8 cellular contexts compared by ENCODE assay signal in genomic region chr4:1009647-1010521, GRCh38. TPM values are rescaled to one million over a fixed set of nuclear protein-coding genes. Genes with fewer than 3 reads are reported as not detected.
DNase-seq lines count a peak whose midpoint lies in the region; ATAC-seq and TF ChIP-seq lines count a peak whose summit lies in the region.

No MANE protein-coding gene starts in this region.

- peak overlapping the region; percentile 52; the same call in 1 of the 2 replicates for H3K4me3 ChIP-seq in GM08714 (ENCODE audit: low read length)
- peak overlapping the region; percentile 50 to 59 for H3K4me3 ChIP-seq in Panc1 (ENCODE audit: low read depth in 2 of 2, low read length in 2 of 2)
- peak overlapping the region; percentile 35 for H3K4me3 ChIP-seq in neuron (ENCODE audit: low read length)
- peak overlapping the region; percentile 60 to 80 for H3K4me3 ChIP-seq in stomach smooth muscle (ENCODE audit: low read length in 2 of 2)

- H3K27ac ChIP-seq in Panc1 (ENCODE audit: low read length): no peak overlapping the region
- H3K27ac ChIP-seq in foreskin keratinocyte: peak overlapping the region; percentile 24
- H3K27ac ChIP-seq in stomach smooth muscle (ENCODE audit: low read length): peak overlapping the region; percentile 46

- H3K27me3 ChIP-seq in Panc1 (ENCODE audit: control insufficient read depth, insufficient read depth, low read length): no peaks in the 10 kb centered on the region
- peaks cover 37% of the 10 kb centered on the region for H3K27me3 ChIP-seq in foreskin keratinocyte
- H3K27me3 ChIP-seq in neuron (ENCODE audit: insufficient read depth, low read length): peaks cover 46% of the 10 kb centered on the region
- H3K27me3 ChIP-seq in stomach smooth muscle (ENCODE audit: control insufficient read depth in 1 of 2, insufficient read depth in 2 of 2, low read length in 2 of 2): peaks cover 17 to 23% of the 10 kb centered on the region in 2 donors

- BruUV-seq in Panc1 (replicated peaks; lab: Mats Ljungman, UMichigan): no TSS peak

- TF ChIP-seq CTCF in Panc1 (IDR thresholded peaks at IDR 0.05) (no peak; the same call in 1 of the 2 replicates), foreskin keratinocyte (conservative IDR thresholded peaks at IDR 0.05) (peak; percentile 7)

- intact Hi-C loops in Panc1 (cut with micrococcal nuclease; ENCODE audit: unreplicated experiment): no loop called here

- CTCF ChIA-PET in Panc1 (lab: Charles Lee): no interaction called here

- H3K9me3 ChIP-seq in Panc1 (ENCODE audit: control insufficient read depth, insufficient read depth, low read depth, low read length): no peaks in the 10 kb centered on the region
- peaks cover 7% of the 10 kb centered on the region for H3K9me3 ChIP-seq in neuron (ENCODE audit: low read length)
- no peaks in the 10 kb centered on the region for H3K9me3 ChIP-seq in stomach smooth muscle (ENCODE audit: control insufficient read depth in 2 of 2, low read length in 2 of 2)

- no peak overlapping the region for H3K9ac ChIP-seq in stomach smooth muscle (ENCODE audit: low read length in 2 of 2)

- no peak overlapping the region for H2AFZ ChIP-seq in neuron (ENCODE audit: low read depth, low read length)

- POLR2A ChIA-PET in Panc1 (lab: Charles Lee): no interaction called here

- H3K36me3 ChIP-seq in Panc1 (ENCODE audit: control insufficient read depth, insufficient read depth, low read length) (no peaks in the 10 kb centered on the region), neuron (ENCODE audit: insufficient read depth, low read length) (peaks cover 11% of the 10 kb centered on the region), stomach smooth muscle (ENCODE audit: control insufficient read depth in 2 of 2, insufficient read depth in 2 of 2, low read length in 2 of 2) (no peaks in the 10 kb centered on the region)

- H3K4me1 ChIP-seq in Panc1 (ENCODE audit: control insufficient read depth, insufficient read depth, low read length) (no peaks in the 10 kb centered on the region; the same call in 1 of the 2 replicates), foreskin keratinocyte (no peaks in the 10 kb centered on the region), neuron (ENCODE audit: insufficient read depth, low read length) (peaks cover 31% of the 10 kb centered on the region), stomach smooth muscle (ENCODE audit: control insufficient read depth, insufficient read depth, low read length) (peaks cover 37% of the 10 kb centered on the region)

- ATAC-seq in HG02678 (IDR thresholded peaks at IDR 0.05; ENCODE audit: unreplicated experiment) (peak; percentile 44), Panc1 (peak; percentile 59), foreskin keratinocyte (peak; percentile 12), GM18502 (IDR thresholded peaks at IDR 0.05; ENCODE audit: poor library complexity, unreplicated experiment) (no peak)

- DNase-seq in Panc1 (ENCODE audit: low read depth, low spot score) (no peak), foreskin keratinocyte (no peak)
- DNase-seq in activated T-helper 9 cell treated with anti-CD3 and anti-CD28 coated beads, Interleukin-2, amount 50 U/mL, for 16 hours (ENCODE audit: low read depth): peak; percentile 70

- in situ Hi-C loops in Panc1 (cut with HindIII; ENCODE audit: low pct_unique_long_range_greater_than_20kb, low sequenced_read_pairs): no loop called here

RNA-seq across cellular contexts. Expression of gene FGFRL1, which starts 1.5 kb away (rescaled TPM):
- total RNA-seq in Panc1 (2021; ENCODE audit: unreplicated experiment): 43.1 TPM
- polyA plus RNA-seq in Panc1 (2012; ENCODE audit: insufficient read length): 57.6 TPM
- 6.0 and 6.6 TPM in 2 replicates for total RNA-seq in foreskin keratinocyte
- polyA plus RNA-seq in foreskin keratinocyte: 5.0 and 5.5 TPM in 2 replicates

RNA-seq across cellular contexts. Expression of gene SLC26A1, which starts 16.7 kb away (rescaled TPM):
- total RNA-seq in Panc1 (2021; ENCODE audit: unreplicated experiment) (1.8 TPM), foreskin keratinocyte (not detected in 2 replicates)
- polyA plus RNA-seq in Panc1 (2012; ENCODE audit: insufficient read length): 3.2 TPM
- not detected in 2 replicates for polyA plus RNA-seq in foreskin keratinocyte

RNA-seq across cellular contexts. Expression of gene IDUA, which starts 23.0 kb away (rescaled TPM):
- 30.6 TPM for total RNA-seq in Panc1 (2021; ENCODE audit: unreplicated experiment)
- polyA plus RNA-seq in Panc1 (2012; ENCODE audit: insufficient read length): 28.5 TPM
- total RNA-seq in foreskin keratinocyte: 2.0 and 2.3 TPM in 2 replicates
- polyA plus RNA-seq in foreskin keratinocyte: 1.8 and 2.3 TPM in 2 replicates

RNA-seq across cellular contexts. Expression of gene DGKQ, which starts 36.5 kb away (rescaled TPM):
- total RNA-seq in Panc1 (2021; ENCODE audit: unreplicated experiment): 12.2 TPM
- 14.1 TPM for polyA plus RNA-seq in Panc1 (2012; ENCODE audit: insufficient read length)
- total RNA-seq in foreskin keratinocyte: 9.1 and 12.2 TPM in 2 replicates
- 5.4 and 7.0 TPM in 2 replicates for polyA plus RNA-seq in foreskin keratinocyte
